7 cellular contexts compared by ENCODE assay signal in genomic region chr4:15004701-15005301, GRCh38. TPM values are rescaled to one million over a fixed set of nuclear protein-coding genes. Genes with fewer than 3 reads are reported as not detected.
A peak's percentile ranks its signal among the peaks of the same experiment; 100 is the strongest.
DNase-seq lines count a peak whose midpoint lies in the region; ATAC-seq and TF ChIP-seq lines count a peak whose summit lies in the region.

No MANE protein-coding gene starts in this region.

- peak overlapping the region; percentile 1 for H3K4me3 ChIP-seq in KMS-11 (IDR thresholded peaks at IDR 0.05; ENCODE audit: insufficient read depth, low read depth, low read length)

- H3K4me1 ChIP-seq in KMS-11 (ENCODE audit: low read depth, poor library complexity, severe bottlenecking), result peaks cover 14% of the 10 kb centered on the region

- H3K27ac Mint-ChIP-seq in activated CD4-positive, alpha-beta T cell treated with anti-CD3 and anti-CD28 coated beads for 36 hours, result peak overlapping the region; percentile 91

- DNase-seq in activated CD4-positive, alpha-beta T cell treated with anti-CD3 and anti-CD28 coated beads for 36 hours, result peak; percentile 71
- DNase-seq in stimulated activated CD4-positive, alpha-beta T cell treated with anti-CD3 and anti-CD28 coated beads, Interleukin-1b, Interleukin-23, amount 100 ng/mL, for 4 hours (ENCODE audit: low read depth in 2 of 2), result peak; percentile 12 to 26
- no peak for DNase-seq in NCI-H2107 (lab: John Stamatoyannopoulos, UW)

- ATAC-seq in activated CD4-positive, alpha-beta T cell treated with anti-CD3 and anti-CD28 coated beads for 36 hours, result no peak

- peaks cover 32% of the 10 kb centered on the region; the same call in 1 of the 2 replicates for H4K20me1 ChIP-seq in KMS-11 (ENCODE audit: insufficient read depth)

- peaks cover 24% of the 10 kb centered on the region for H3K4me1 Mint-ChIP-seq in activated CD4-positive, alpha-beta T cell treated with anti-CD3 and anti-CD28 coated beads for 36 hours

- H3K4me3 Mint-ChIP-seq in activated CD4-positive, alpha-beta T cell treated with anti-CD3 and anti-CD28 coated beads for 36 hours, result peak overlapping the region; percentile 87

- CTCF ChIA-PET in activated CD4-positive, alpha-beta T cell treated with anti-CD3 and anti-CD28 coated beads for 36 hours (lab: Charles Lee), result no interaction called here

- no peak overlapping the region for H2AFZ ChIP-seq in KMS-11 (ENCODE audit: low read depth)

- peak overlapping the region; percentile 98 for H3K9ac ChIP-seq in KMS-11

- POLR2A ChIA-PET in activated CD4-positive, alpha-beta T cell treated with anti-CD3 and anti-CD28 coated beads for 36 hours (lab: Charles Lee), result no interaction called here

- H3K9me3 Mint-ChIP-seq in activated CD4-positive, alpha-beta T cell treated with anti-CD3 and anti-CD28 coated beads for 36 hours (ENCODE audit: low read depth), result no peaks in the 10 kb centered on the region

- H3K27me3 ChIP-seq in KMS-11 (ENCODE audit: insufficient read depth, low read depth) (no peaks in the 10 kb centered on the region), layer of hippocampus (ENCODE audit: control insufficient read depth, insufficient read depth, low read length) (no peaks in the 10 kb centered on the region)

- peaks cover 4% of the 10 kb centered on the region; the same call in 1 of the 2 replicates for H3K36me3 ChIP-seq in KMS-11 (ENCODE audit: insufficient read depth)

- peak; percentile 37 for TF ChIP-seq POLR2A in GM15510 (IDR thresholded peaks at IDR 0.05; ENCODE audit: borderline replicate concordance, extremely low read depth, insufficient read length)

- H3K27ac ChIP-seq in KMS-11 (peak overlapping the region; percentile 98), cingulate gyrus (ENCODE audit: low read depth, low read length) (peak overlapping the region; percentile 96), layer of hippocampus (ENCODE audit: low read depth, low read length) (peak overlapping the region; percentile 99)

- peaks cover 9% of the 10 kb centered on the region for H3K36me3 Mint-ChIP-seq in activated CD4-positive, alpha-beta T cell treated with anti-CD3 and anti-CD28 coated beads for 36 hours (ENCODE audit: low read depth)

- H3K27me3 Mint-ChIP-seq in activated CD4-positive, alpha-beta T cell treated with anti-CD3 and anti-CD28 coated beads for 36 hours, result no peaks in the 10 kb centered on the region

- H3K4me2 ChIP-seq in KMS-11, result peak overlapping the region; percentile 89

- intact Hi-C loops in activated CD4-positive, alpha-beta T cell treated with anti-CD3 and anti-CD28 coated beads for 36 hours (cut with DNase I, micrococcal nuclease), result loop anchor here (5.0 to 10.0 kb wide), 8 partner anchors 128 to 1350 kb away; partner anchors contain the start of gene TAPT1 (in 1 of the 2)

- H3K79me2 ChIP-seq in KMS-11 (ENCODE audit: insufficient read depth, low read depth), result peaks cover 59% of the 10 kb centered on the region

- TF ChIP-seq CTCF in KMS-11 (conservative IDR thresholded peaks at IDR 0.05; ENCODE audit: low read depth, low read length), result no peak

RNA-seq across cellular contexts. Expression of gene CPEB2, which starts 2.5 kb away (rescaled TPM):
- total RNA-seq in activated CD4-positive, alpha-beta T cell treated with anti-CD3 and anti-CD28 coated beads for 36 hours, result 1 to 10 TPM; 6.7 TPM
